In the genomic region with DNA sequence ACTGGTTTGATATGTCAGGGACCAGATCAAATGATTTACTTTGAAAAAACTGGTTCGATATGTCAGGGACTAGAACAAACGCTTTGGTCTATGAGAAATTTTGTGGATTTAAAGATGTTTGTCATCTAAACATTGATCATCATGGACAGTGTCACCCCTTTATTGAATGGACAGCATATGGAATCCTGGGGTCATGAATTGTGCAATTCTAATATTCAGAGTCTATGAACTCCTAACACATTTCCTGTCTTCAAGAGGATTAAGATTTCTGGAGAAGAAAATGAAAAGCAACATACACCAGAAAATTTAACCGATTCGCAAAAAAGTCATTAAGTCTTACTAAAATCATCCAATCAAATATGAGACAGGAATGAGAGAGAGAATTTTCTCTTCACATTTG, we compare ENCODE assay signal across 11 cellular contexts.
DNase-seq lines count a peak whose midpoint lies in the region; ATAC-seq and TF ChIP-seq lines count a peak whose summit lies in the region.
"Had no signal": no experiment of that assay in that cellular context is flagged by ENCODE, and none has a peak within 500 bp of the region (broad histone marks: within the 10 kb centered on the region; RNA-seq: fewer than 3 reads in every experiment).

No MANE protein-coding gene starts in this region.

- H3K79me1 ChIP-seq in trophoblast cell (ENCODE audit: low read length): peaks cover 12% of the 10 kb centered on the region

- intact Hi-C loops in Calu3 (cut with micrococcal nuclease; ENCODE audit: unreplicated experiment): loop anchor here (5.0 kb wide), 2 partner anchors 51 to 69 kb away; no protein-coding TSS in a partner anchor
- intact Hi-C loops in activated CD4-positive, alpha-beta T cell treated with anti-CD3 and anti-CD28 coated beads for 36 hours (cut with DNase I, micrococcal nuclease): no loop called here

- H3K4me2 ChIP-seq in trophoblast cell (ENCODE audit: low read length): no peak overlapping the region

- no peak for ATAC-seq in activated CD4-positive, alpha-beta T cell treated with anti-CD3 and anti-CD28 coated beads for 36 hours

- H3K27ac ChIP-seq in SJSA1: peak overlapping the region; percentile 93
- H3K27ac ChIP-seq in iPS-20b (ENCODE audit: low read length): no peak overlapping the region
- H3K27ac ChIP-seq in trophoblast cell (ENCODE audit: low read depth, low read length): peak overlapping the region; percentile 79
- no peak overlapping the region for H3K27ac ChIP-seq in caudate nucleus (ENCODE audit: low read depth, low read length)

- H3K4ac ChIP-seq in trophoblast cell (ENCODE audit: low read depth, low read length): no peak overlapping the region

- no peak overlapping the region for H2BK120ac ChIP-seq in trophoblast cell (ENCODE audit: insufficient read depth, low read length, poor library complexity)

- H3K27me3 Mint-ChIP-seq in Calu3 (ENCODE audit: unreplicated experiment): no peaks in the 10 kb centered on the region
- H3K27me3 Mint-ChIP-seq in activated CD4-positive, alpha-beta T cell treated with anti-CD3 and anti-CD28 coated beads for 36 hours: no peaks in the 10 kb centered on the region

- no peak overlapping the region for H4K12ac ChIP-seq in trophoblast cell (ENCODE audit: low read depth, low read length)

- H3K14ac ChIP-seq in trophoblast cell (ENCODE audit: low read length): no peak overlapping the region

- peaks cover 2% of the 10 kb centered on the region for H3K79me2 ChIP-seq in trophoblast cell (ENCODE audit: control insufficient read depth, insufficient read depth, low read length, poor library complexity)

- H2AFZ ChIP-seq in trophoblast cell (ENCODE audit: insufficient read depth, low read length, poor library complexity): no peak overlapping the region

- H3K4me3 ChIP-seq in SJSA1: no peak overlapping the region
- H3K4me3 ChIP-seq in iPS-20b (ENCODE audit: low read length): peak overlapping the region; percentile 63; the same call in 1 of the 2 replicates
- H3K4me3 ChIP-seq in trophoblast cell (ENCODE audit: low read depth, low read length): no peak overlapping the region

- H3K9me3 Mint-ChIP-seq in Calu3 (ENCODE audit: low read depth, unreplicated experiment): no peaks in the 10 kb centered on the region
- H3K9me3 Mint-ChIP-seq in activated CD4-positive, alpha-beta T cell treated with anti-CD3 and anti-CD28 coated beads for 36 hours (ENCODE audit: low read depth): peaks cover 4% of the 10 kb centered on the region

- peaks cover 61% of the 10 kb centered on the region for H3K4me1 Mint-ChIP-seq in Calu3 (ENCODE audit: low read depth, unreplicated experiment)
- peaks cover 32% of the 10 kb centered on the region for H3K4me1 Mint-ChIP-seq in activated CD4-positive, alpha-beta T cell treated with anti-CD3 and anti-CD28 coated beads for 36 hours

- H3K18ac ChIP-seq in trophoblast cell (ENCODE audit: low read length): no peak overlapping the region

- no peak for TF ChIP-seq CTCF in Calu3 (IDR thresholded peaks at IDR 0.05; ENCODE audit: unreplicated experiment)

- H3K36me3 ChIP-seq in SJSA1 (peaks cover 39% of the 10 kb centered on the region), iPS-20b (ENCODE audit: insufficient read depth, low read depth, low read length) (no peaks in the 10 kb centered on the region), trophoblast cell (ENCODE audit: control insufficient read depth in 1 of 2, insufficient read depth in 2 of 2, low read length in 2 of 2) (peaks cover 2% of the 10 kb centered on the region in 2 experiments)

- no peak overlapping the region for H2BK12ac ChIP-seq in trophoblast cell (ENCODE audit: low read length)

- H3K36me3 Mint-ChIP-seq in Calu3 (ENCODE audit: insufficient read depth, unreplicated experiment): peaks cover 43% of the 10 kb centered on the region
- H3K36me3 Mint-ChIP-seq in activated CD4-positive, alpha-beta T cell treated with anti-CD3 and anti-CD28 coated beads for 36 hours (ENCODE audit: low read depth): peaks cover 36% of the 10 kb centered on the region

- H3K9ac ChIP-seq in iPS-20b (ENCODE audit: low read depth, low read length) (no peak overlapping the region; the same call in 1 of the 2 replicates), trophoblast cell (ENCODE audit: low read length) (no peak overlapping the region)

- no peak overlapping the region for H4K8ac ChIP-seq in trophoblast cell (ENCODE audit: low read depth, low read length)

- no peak overlapping the region for H3K4me3 Mint-ChIP-seq in Calu3 (ENCODE audit: low read depth, unreplicated experiment)
- no peak overlapping the region for H3K4me3 Mint-ChIP-seq in activated CD4-positive, alpha-beta T cell treated with anti-CD3 and anti-CD28 coated beads for 36 hours

- H2AK5ac ChIP-seq in trophoblast cell (ENCODE audit: low read length): no peak overlapping the region

- no TSS peak for BruUV-seq in Calu3 (replicated peaks; lab: Mats Ljungman, UMichigan)

- H2BK5ac ChIP-seq in trophoblast cell (ENCODE audit: low read depth, low read length, poor library complexity): no peak overlapping the region

- no peaks in the 10 kb centered on the region for H3K27me3 ChIP-seq in SJSA1 (replicated peaks)
- H3K27me3 ChIP-seq in iPS-20b (ENCODE audit: insufficient read depth, low read length): no peaks in the 10 kb centered on the region
- no peaks in the 10 kb centered on the region for H3K27me3 ChIP-seq in trophoblast cell (ENCODE audit: insufficient read depth, low read length)

- H3K4me1 ChIP-seq in SJSA1 (replicated peaks): peaks cover 59% of the 10 kb centered on the region
- peaks cover 17% of the 10 kb centered on the region for H3K4me1 ChIP-seq in iPS-20b (ENCODE audit: insufficient read depth, low read length)
- H3K4me1 ChIP-seq in trophoblast cell (ENCODE audit: control insufficient read depth in 1 of 2, insufficient read depth in 2 of 2, low read length in 2 of 2): peaks cover 2 to 7% of the 10 kb centered on the region in 2 experiments

- no CpG with 5 or more reads among the region's 4 CpGs for WGBS in trophoblast cell (ENCODE audit: extremely low coverage, insufficient coverage, insufficient read length)

- DNase-seq in Calu3 (no peak), SJSA1 (ENCODE audit: low read depth in 1 of 2, low spot score in 2 of 2) (no peak), trophoblast cell (no peak), NOMO-1 treated with DMSO at 0.1 percent for 48 hours (lab: John Stamatoyannopoulos, UW; ENCODE audit: unreplicated experiment) (no peak), caudate nucleus (lab: John Stamatoyannopoulos, UW) (no peak), T-helper 9 cell (no peak)
- DNase-seq in activated CD4-positive, alpha-beta T cell treated with anti-CD3 and anti-CD28 coated beads for 36 hours: no peak
- DNase-seq: activated CD4-positive, alpha-beta T cell treated with anti-CD3 and anti-CD28 coated beads for 1 hour; effector memory CD4-positive, alpha-beta T cell; NCI-H1092 had no signal

- CTCF ChIA-PET in Calu3 (lab: Charles Lee): no interaction called here
- CTCF ChIA-PET in activated CD4-positive, alpha-beta T cell treated with anti-CD3 and anti-CD28 coated beads for 36 hours (lab: Charles Lee): interaction anchor here (0.6 to 2.7 kb wide), 4 partner anchors 9 to 357 kb away, joined by 3 to 12 read pairs (median 4); no protein-coding TSS in a partner anchor

- peak overlapping the region; percentile 94 for H3K27ac Mint-ChIP-seq in Calu3 (ENCODE audit: unreplicated experiment)
- no peak overlapping the region for H3K27ac Mint-ChIP-seq in activated CD4-positive, alpha-beta T cell treated with anti-CD3 and anti-CD28 coated beads for 36 hours

- H3K9me3 ChIP-seq in SJSA1 (replicated peaks) (no peaks in the 10 kb centered on the region), iPS-20b (ENCODE audit: insufficient read depth, low read depth, low read length) (no peaks in the 10 kb centered on the region), trophoblast cell (ENCODE audit: insufficient read depth, low read depth, low read length) (no peaks in the 10 kb centered on the region)

- POLR2A ChIA-PET in activated CD4-positive, alpha-beta T cell treated with anti-CD3 and anti-CD28 coated beads for 36 hours (lab: Charles Lee): interaction anchor here (0.6 kb wide), 1 partner anchor 32 kb away, joined by 6 read pairs; no protein-coding TSS in a partner anchor

- no peak overlapping the region for H3K23ac ChIP-seq in trophoblast cell (ENCODE audit: low read length)

- no peak overlapping the region for H4K91ac ChIP-seq in trophoblast cell (ENCODE audit: low read depth, low read length)

Comparison
In these comparisons a context has a peak if more than half of its experiments do, and no peak if none do; other contexts are left out.
1. H3K27ac ChIP-seq: peak in SJSA1 (single experiment) and trophoblast cell (single experiment); none in iPS-20b (single experiment) and caudate nucleus (single experiment).